Comparison of ENCODE assay signal across 10 cellular contexts in the genomic region with DNA sequence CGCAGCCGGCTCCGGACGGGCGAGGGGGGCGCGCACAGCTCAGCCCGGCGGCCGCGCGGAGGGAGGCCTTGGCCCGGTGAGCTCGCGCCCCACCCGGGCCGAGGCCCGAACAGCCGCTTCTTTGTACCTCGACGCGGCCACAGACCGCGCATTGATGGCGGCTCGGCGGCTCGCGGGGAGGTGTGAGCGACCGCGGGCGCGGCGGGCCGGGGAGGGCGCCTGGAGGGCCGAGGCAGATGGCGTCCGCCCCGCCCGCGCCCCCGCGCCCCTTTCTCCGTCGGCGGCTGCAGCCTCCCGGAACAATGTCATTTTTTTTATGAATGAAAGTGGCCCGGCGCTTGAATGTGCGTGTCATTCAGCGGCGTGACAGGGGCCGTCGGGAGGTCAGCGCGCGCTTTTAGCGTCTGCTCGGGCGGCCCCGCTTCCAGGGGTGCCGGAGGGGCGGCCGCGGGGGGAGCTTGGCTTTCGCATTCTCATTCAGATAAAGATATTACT. TPM values are rescaled to one million over a fixed set of nuclear protein-coding genes. Genes with fewer than 3 reads are reported as not detected.
DNase-seq lines count a peak whose midpoint lies in the region; ATAC-seq, FAIRE-seq and TF ChIP-seq lines count a peak whose summit lies in the region.
"Had no signal": no experiment of that assay in that cellular context is flagged by ENCODE, and none has a peak within 500 bp of the region (broad histone marks: within the 10 kb centered on the region; RNA-seq: fewer than 3 reads in every experiment).

No MANE protein-coding gene starts in this region.

- H3K4me1 ChIP-seq in adipocyte (ENCODE audit: control insufficient read depth, insufficient read depth, low read length): no peaks in the 10 kb centered on the region
- H3K4me1 ChIP-seq in HepG2 (ENCODE audit: insufficient read depth, low read length): peaks cover 71% of the 10 kb centered on the region
- peaks cover 9% of the 10 kb centered on the region for H3K4me1 ChIP-seq in testis
- H3K4me1 ChIP-seq: BE2C had no signal

- H3K9me3 ChIP-seq in adipocyte (ENCODE audit: control insufficient read depth, low read length) (no peaks in the 10 kb centered on the region), HepG2 (ENCODE audit: low read length) (no peaks in the 10 kb centered on the region), testis (no peaks in the 10 kb centered on the region)
- H3K9me3 ChIP-seq: BE2C had no signal

- peaks cover 11% of the 10 kb centered on the region for H4K20me1 ChIP-seq in HepG2 (ENCODE audit: insufficient read depth, low read length)

- WGBS in HepG2 (ENCODE audit: low lambda C conversion rate): 0% methylated on average over 1 of the region's 68 CpGs
- WGBS in testis, 2 donors: 0 to 1% methylated on average over 1 to 68 of the region's 68 CpGs

- peak; percentile 65 for DNase-seq in activated CD4-positive, alpha-beta T cell treated with anti-CD3 and anti-CD28 coated beads, Interleukin-2, amount 10 ng/mL, durations not matched to agents 24 days and 14 days
- DNase-seq in activated CD4-positive, alpha-beta T cell treated with anti-CD3 and anti-CD28 coated beads for 4 hours: no peak
- DNase-seq in adipocyte (ENCODE audit: low read depth) (peak; percentile 14), HepG2 (ENCODE audit: low spot score) (no peak), testis (no peak), SKM-1 treated with dmso at 0.1 percent for 144 hours (lab: John Stamatoyannopoulos, UW; ENCODE audit: unreplicated experiment) (no peak)
- DNase-seq: BE2C had no signal

- intact Hi-C loops in activated CD4-positive, alpha-beta T cell treated with anti-CD3 and anti-CD28 coated beads, Interleukin-2, amount 10 ng/mL, durations not matched to agents 24 days and 14 days (cut with micrococcal nuclease): loop anchor here (5.0 to 10.0 kb wide), 2 partner anchors 43 to 210 kb away; no protein-coding TSS in a partner anchor
- intact Hi-C loops in HepG2 (cut with micrococcal nuclease; ENCODE audit: unreplicated experiment) (loop anchor here (2.0 to 5.0 kb wide), 2 partner anchors 18 to 48 kb away; no protein-coding TSS in a partner anchor), testis (cut with DNase I; ENCODE audit: low total_unique reads) (no loop called here)

- TF ChIP-seq POLR2A in HepG2 (IDR thresholded peaks at IDR 0.05; ENCODE audit: insufficient read depth in 1 of 2, low read depth in 2 of 2, low read length in 2 of 2): no peak
- no peak for TF ChIP-seq POLR2A in testis (IDR thresholded peaks at IDR 0.05)

- H3K4me2 ChIP-seq in HepG2 (ENCODE audit: low read depth, low read length): peak overlapping the region; percentile 74

- H3K4me1 Mint-ChIP-seq in activated CD4-positive, alpha-beta T cell treated with anti-CD3 and anti-CD28 coated beads, Interleukin-2, amount 10 ng/mL, durations not matched to agents 24 days and 14 days: no peaks in the 10 kb centered on the region
- H3K4me1 Mint-ChIP-seq: activated naive CD4-positive, alpha-beta T cell treated with anti-CD3 and anti-CD28 coated beads, Interleukin-2, amount 50 U/mL, for 24 hours had no signal

- H3K36me3 ChIP-seq in adipocyte (ENCODE audit: control insufficient read depth, insufficient read depth, low read length, severe bottlenecking): no peaks in the 10 kb centered on the region
- H3K36me3 ChIP-seq in HepG2 (replicated peaks in 1 of 2; ENCODE audit: control insufficient read depth in 1 of 2, insufficient read depth in 2 of 2, low read length in 2 of 2): peaks cover 9 to 14% of the 10 kb centered on the region in 2 experiments; a peak in 2 of 5 replicates
- no peaks in the 10 kb centered on the region for H3K36me3 ChIP-seq in testis (ENCODE audit: low read depth, missing control alignments)
- H3K36me3 ChIP-seq: BE2C had no signal

- H2AFZ ChIP-seq in HepG2 (ENCODE audit: low read length): no peak overlapping the region

- POLR2A ChIA-PET in HepG2 (lab: Yijun Ruan, JAX): interaction anchor here (1.0 to 28.6 kb wide), 8 partner anchors 6 to 61 kb away, joined by 3 to 1258 read pairs (median 35); a partner anchor contains a TSS

- H3K4me3 Mint-ChIP-seq in activated CD4-positive, alpha-beta T cell treated with anti-CD3 and anti-CD28 coated beads, Interleukin-2, amount 10 ng/mL, durations not matched to agents 24 days and 14 days: no peak overlapping the region

- H3K9ac ChIP-seq in adipocyte (ENCODE audit: low read length) (no peak overlapping the region), HepG2 (ENCODE audit: insufficient read depth, low read depth, low read length) (peak overlapping the region; percentile 94)

- ATAC-seq in HepG2 (no peak), HG03039 (IDR thresholded peaks at IDR 0.05; ENCODE audit: unreplicated experiment) (no peak), HG02885 (IDR thresholded peaks at IDR 0.05; ENCODE audit: poor library complexity, unreplicated experiment) (no peak)

- H3K79me2 ChIP-seq in HepG2 (ENCODE audit: insufficient read depth, low read length): peaks cover 53% of the 10 kb centered on the region

- H3K36me3 Mint-ChIP-seq in activated CD4-positive, alpha-beta T cell treated with anti-CD3 and anti-CD28 coated beads, Interleukin-2, amount 10 ng/mL, durations not matched to agents 24 days and 14 days (ENCODE audit: low read depth): no peaks in the 10 kb centered on the region
- H3K36me3 Mint-ChIP-seq: activated naive CD4-positive, alpha-beta T cell treated with anti-CD3 and anti-CD28 coated beads, Interleukin-2, amount 50 U/mL, for 24 hours had no signal

- TF ChIP-seq CTCF in HepG2 (CRISPR knock-in tag; IDR thresholded peaks at IDR 0.05) (no peak), testis (IDR thresholded peaks at IDR 0.05) (no peak)

- H3K27ac ChIP-seq in HepG2 (ENCODE audit: extremely low read length, insufficient read depth, low read length) (peak overlapping the region; percentile 92), testis (no peak overlapping the region)

- in situ Hi-C loops in HepG2 (cut with HindIII; ENCODE audit: extremely low pct_ligation_motif_present, low pct_unique_long_range_greater_than_20kb): no loop called here

- peaks cover 24% of the 10 kb centered on the region for H3K27me3 Mint-ChIP-seq in activated CD4-positive, alpha-beta T cell treated with anti-CD3 and anti-CD28 coated beads, Interleukin-2, amount 10 ng/mL, durations not matched to agents 24 days and 14 days

- 0 out of 2 replicates have a peak, but pooled peaks have one; percentile 10 for TF ChIP-seq RAD21 in HepG2 (CRISPR knock-in tag; IDR thresholded peaks at IDR 0.05)

- no peak for FAIRE-seq in HepG2 (lab: Jason Lieb, UNC)

- no TSS peak for BruUV-seq in HepG2 (replicated peaks; lab: Mats Ljungman, UMichigan)

- CTCF ChIA-PET in HepG2 (lab: Yijun Ruan, JAX; ENCODE audit: low intra/inter-chr PET ratio, low total read pairs): interaction anchor here (1.3 to 3.3 kb wide), 2 partner anchors 15 to 49 kb away, joined by 3 to 11 read pairs; no protein-coding TSS in a partner anchor

- H3K9me3 Mint-ChIP-seq in activated CD4-positive, alpha-beta T cell treated with anti-CD3 and anti-CD28 coated beads, Interleukin-2, amount 10 ng/mL, durations not matched to agents 24 days and 14 days: no peaks in the 10 kb centered on the region
- H3K9me3 Mint-ChIP-seq: activated naive CD4-positive, alpha-beta T cell treated with anti-CD3 and anti-CD28 coated beads, Interleukin-2, amount 50 U/mL, for 24 hours had no signal

- no peak for TF ChIP-seq EP300 in HepG2 (IDR thresholded peaks at IDR 0.05; ENCODE audit: low read depth in 2 of 2, low read length in 2 of 2)
- TF ChIP-seq EP300 in HepG2 (CRISPR knock-in tag; IDR thresholded peaks at IDR 0.05; ENCODE audit: borderline replicate concordance): no peak

- no peak overlapping the region for H3K27ac Mint-ChIP-seq in activated CD4-positive, alpha-beta T cell treated with anti-CD3 and anti-CD28 coated beads, Interleukin-2, amount 10 ng/mL, durations not matched to agents 24 days and 14 days
- H3K27ac Mint-ChIP-seq: activated naive CD4-positive, alpha-beta T cell treated with anti-CD3 and anti-CD28 coated beads, Interleukin-2, amount 50 U/mL, for 24 hours had no signal

- H3K27me3 ChIP-seq in adipocyte (replicated peaks; ENCODE audit: control insufficient read depth, insufficient read depth, low read length) (peaks cover 23% of the 10 kb centered on the region), HepG2 (ENCODE audit: control insufficient read depth in 1 of 2, insufficient read depth in 2 of 2, low read length in 2 of 2) (peaks cover 7 to 21% of the 10 kb centered on the region in 2 experiments; a peak in 4 of 5 replicates), testis (no peaks in the 10 kb centered on the region)

- H3K4me3 ChIP-seq in adipocyte (ENCODE audit: low read length): no peak overlapping the region
- peak overlapping the region; percentile 94 to 98 (median 95) for H3K4me3 ChIP-seq in HepG2 (replicated peaks in 1 of 3; ENCODE audit: insufficient read depth in 1 of 3, low read depth in 2 of 3, low read length in 3 of 3)
- peak overlapping the region; percentile 31 to 50 for H3K4me3 ChIP-seq in testis

RNA-seq across cellular contexts. Expression of a gene that starts 1.8 kb away (rescaled TPM):
- total RNA-seq in activated CD4-positive, alpha-beta T cell treated with anti-CD3 and anti-CD28 coated beads, Interleukin-2, amount 10 ng/mL, durations not matched to agents 24 days and 14 days: 0.30 and 0.38 TPM in 2 replicates
- total RNA-seq in HepG2 (2016; rRNA removed; fragmentation: Illumina TruSeq; extraction: Trizol) (40.2 and 103 TPM in 2 replicates), testis (10 to 100 TPM; 79.6 to 93.7 TPM)
- total RNA-seq in HepG2 (2016; cell fraction: cytosol; rRNA removed; fragmentation: Illumina TruSeq; extraction: Trizol; ENCODE audit: low read depth): 18.3 and 22.4 TPM in 2 replicates
- total RNA-seq in HepG2 (2016; cell fraction: insoluble cytoplasmic fraction; rRNA removed; fragmentation: Illumina TruSeq; extraction: Trizol): 38.7 and 106 TPM in 2 replicates
- 39.4 and 45.4 TPM in 2 replicates for total RNA-seq in HepG2 (2016; cell fraction: membrane; rRNA removed; fragmentation: Illumina TruSeq; extraction: Trizol)
- 114 and 144 TPM in 2 replicates for total RNA-seq in HepG2 (2016; cell fraction: nucleus; rRNA removed; fragmentation: Illumina TruSeq; extraction: Trizol)
- polyA plus RNA-seq in HepG2 (2011; rRNA removed) (109 and 159 TPM in 2 replicates), testis (ENCODE audit: insufficient read depth, low read depth, low replicate concordance) (39.2 TPM)
- polyA plus RNA-seq in HepG2 (2011; cell fraction: cytosol; rRNA removed): 87.8 and 132 TPM in 2 replicates
- polyA plus RNA-seq in HepG2 (2011; cell fraction: nucleus; rRNA removed): 914 and 1,354 TPM in 2 replicates
- polyA plus RNA-seq in HepG2 (2012): 127 and 140 TPM in 2 replicates
- 6.7 and 7.6 TPM in 2 replicates for polyA plus RNA-seq in HepG2 (2016; cell fraction: cytosol; fragmentation: Illumina TruSeq; extraction: Trizol; ENCODE audit: low read depth)
- polyA plus RNA-seq in HepG2 (2016; cell fraction: insoluble cytoplasmic fraction; fragmentation: Illumina TruSeq; extraction: Trizol; ENCODE audit: low read depth): 36.5 and 42.1 TPM in 2 replicates
- 24.3 and 24.6 TPM in 2 replicates for polyA plus RNA-seq in HepG2 (2016; cell fraction: membrane; fragmentation: Illumina TruSeq; extraction: Trizol; ENCODE audit: low read depth)
- 393 and 407 TPM in 2 replicates for polyA plus RNA-seq in HepG2 (2016; cell fraction: nucleus; fragmentation: Illumina TruSeq; extraction: Trizol; ENCODE audit: insufficient read depth, low read depth)
- 7.3 and 222 TPM in 2 replicates for polyA minus RNA-seq in HepG2 (2011; rRNA and poly(A)+ RNA removed; ENCODE audit: low replicate concordance)
- 97.8 and 100 TPM in 2 replicates for polyA minus RNA-seq in HepG2 (2011; cell fraction: cytosol; rRNA and poly(A)+ RNA removed)
- 130 and 153 TPM in 2 replicates for polyA minus RNA-seq in HepG2 (2011; cell fraction: nucleus; rRNA and poly(A)+ RNA removed)

Comparison
In these comparisons a context has a peak if more than half of its experiments do, and no peak if none do; other contexts are left out.
1. DNase-seq: peak in activated CD4-positive, alpha-beta T cell treated with anti-CD3 and anti-CD28 coated beads, Interleukin-2, amount 10 ng/mL, durations not matched to agents 24 days and 14 days (single experiment) and adipocyte (single experiment); none in activated CD4-positive, alpha-beta T cell treated with anti-CD3 and anti-CD28 coated beads for 4 hours (0 of 2), HepG2 (single experiment), testis (single experiment) and SKM-1 treated with dmso at 0.1 percent for 144 hours (single experiment).
2. RNA of a gene that starts 1.8 kb away (total RNA-seq): 18.3 to 144 TPM in HepG2 and 79.6 to 93.7 TPM in testis; 0.30 to 0.38 TPM in activated CD4-positive, alpha-beta T cell treated with anti-CD3 and anti-CD28 coated beads, Interleukin-2, amount 10 ng/mL, durations not matched to agents 24 days and 14 days; every median in the first group is over 10 times any median in the second.